Comparison of ENCODE assay signal across 19 cellular contexts in the genomic region with DNA sequence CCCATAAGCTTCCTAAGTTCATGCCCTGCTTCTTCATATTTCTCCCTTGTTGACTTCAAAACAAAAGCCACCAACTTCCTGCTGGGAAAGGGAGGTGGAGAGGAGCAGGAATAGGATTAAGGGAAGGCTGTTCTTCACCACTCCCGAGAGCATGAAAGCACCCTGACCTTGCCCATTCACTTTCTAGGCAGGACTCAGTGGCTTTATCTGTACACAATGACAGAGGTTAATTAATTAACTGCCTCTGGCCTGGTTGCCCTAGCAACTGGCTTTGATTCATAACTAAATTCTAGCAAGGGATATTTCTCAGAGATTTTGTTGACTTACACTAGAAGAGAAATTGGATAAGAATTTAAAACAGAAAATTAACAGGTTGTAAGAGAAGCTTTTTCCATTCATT.
"Had no signal": no experiment of that assay in that cellular context is flagged by ENCODE, and none has a peak within 500 bp of the region (broad histone marks: within the 10 kb centered on the region; RNA-seq: fewer than 3 reads in every experiment).

No MANE protein-coding gene starts in this region.

- ATAC-seq: foreskin keratinocyte; left lobe of liver; natural killer cell; psoas muscle; right lobe of liver; stimulated activated effector memory CD8-positive, alpha-beta T cell treated with anti-CD3 and anti-CD28 coated beads, Interleukin-12 subunit alpha, Interleukin-12 subunit beta, amount 100 ng/mL, for 72 hours; stimulated activated naive CD8-positive, alpha-beta T cell treated with anti-CD3 and anti-CD28 coated beads, Interleukin-15, amount 100 ng/mL, for 72 hours had no signal

- H3K27me3 ChIP-seq: colonic mucosa, foreskin keratinocyte, hepatocyte, right lobe of liver, testis, transverse colon had no signal

- H3K4me1 ChIP-seq: colonic mucosa, foreskin keratinocyte, parathyroid adenoma, psoas muscle, right lobe of liver, testis, transverse colon had no signal

- H3K27ac ChIP-seq: colonic mucosa, foreskin keratinocyte, hepatocyte, parathyroid adenoma, psoas muscle, right lobe of liver, testis, transverse colon had no signal

- H3K4me2 ChIP-seq: hepatocyte had no signal

- H3K4me1 Mint-ChIP-seq: natural killer cell; stimulated activated effector memory CD8-positive, alpha-beta T cell treated with anti-CD3 and anti-CD28 coated beads, Interleukin-12 subunit alpha, Interleukin-12 subunit beta, amount 100 ng/mL, for 72 hours had no signal

- H3K9me3 ChIP-seq: colonic mucosa, psoas muscle, right lobe of liver, testis, transverse colon had no signal

- H3K36me3 ChIP-seq: colonic mucosa, right lobe of liver, transverse colon had no signal

- H3K9ac ChIP-seq: parathyroid adenoma had no signal

- H3K4me3 ChIP-seq: colonic mucosa, hepatocyte, psoas muscle, right lobe of liver, testis, transverse colon had no signal

- H3K27ac Mint-ChIP-seq: natural killer cell; stimulated activated effector memory CD8-positive, alpha-beta T cell treated with anti-CD3 and anti-CD28 coated beads, Interleukin-12 subunit alpha, Interleukin-12 subunit beta, amount 100 ng/mL, for 72 hours had no signal

- H2AFZ ChIP-seq: hepatocyte, parathyroid adenoma had no signal

- H3K4me3 Mint-ChIP-seq: natural killer cell; stimulated activated effector memory CD8-positive, alpha-beta T cell treated with anti-CD3 and anti-CD28 coated beads, Interleukin-12 subunit alpha, Interleukin-12 subunit beta, amount 100 ng/mL, for 72 hours; stimulated activated naive CD8-positive, alpha-beta T cell treated with anti-CD3 and anti-CD28 coated beads, Interleukin-15, amount 100 ng/mL, for 72 hours had no signal

- H3K36me3 Mint-ChIP-seq: natural killer cell; stimulated activated effector memory CD8-positive, alpha-beta T cell treated with anti-CD3 and anti-CD28 coated beads, Interleukin-12 subunit alpha, Interleukin-12 subunit beta, amount 100 ng/mL, for 72 hours had no signal

- DNase-seq: colonic mucosa; dermis blood vessel endothelial cell; erythroblast; foreskin keratinocyte; head of caudate nucleus; mammary epithelial cell; natural killer cell; psoas muscle; retina; right lobe of liver; stimulated activated CD4-positive, alpha-beta T cell treated with anti-CD3 and anti-CD28 coated beads, Interleukin-4, amount 100 ng/mL, for 1 hour; stimulated activated CD8-positive, alpha-beta memory T cell treated with anti-CD3 and anti-CD28 coated beads, Interleukin-4, amount 100 ng/mL, for 48 hours; stimulated activated naive CD8-positive, alpha-beta T cell treated with anti-CD3 and anti-CD28 coated beads, Interleukin-15, amount 100 ng/mL, for 72 hours; testis; transverse colon had no signal
